2 cellular contexts compared by ENCODE assay signal in the genomic region with DNA sequence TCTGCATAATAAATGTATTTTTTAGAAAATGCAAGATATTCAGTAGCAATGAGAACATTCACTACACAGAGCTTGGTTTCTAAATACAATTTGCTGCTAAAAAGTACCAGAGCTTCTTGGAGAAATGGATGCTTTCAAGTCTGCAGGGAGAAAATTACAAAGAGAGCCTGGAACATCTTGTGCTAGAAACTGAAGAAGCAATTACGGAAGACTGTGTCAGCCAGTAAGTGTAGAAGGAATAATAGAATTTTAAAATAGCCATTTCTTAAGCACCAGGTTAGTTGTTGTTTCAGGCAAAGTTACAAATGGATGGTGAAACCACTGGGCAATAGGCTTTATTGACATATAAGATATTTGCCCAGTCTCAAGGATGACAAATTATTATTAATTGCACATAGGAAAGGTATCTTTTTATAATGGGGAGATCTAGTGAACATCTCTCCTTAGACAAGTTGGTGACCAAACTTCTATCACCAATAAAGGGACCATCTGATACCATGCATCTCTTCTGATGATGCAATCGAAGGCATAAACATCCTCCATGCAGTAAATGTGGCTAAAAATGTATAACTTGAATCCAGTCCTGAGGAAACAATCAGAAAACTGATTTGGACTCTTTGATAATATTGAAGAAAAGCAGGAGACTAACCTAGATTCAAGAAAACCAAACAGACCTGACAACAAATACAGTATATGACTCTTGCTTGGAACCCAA.
TF ChIP-seq lines count a peak whose summit lies in the region.

No MANE protein-coding gene starts in this region.

TF ChIP-seq in IMR-90, 13 proteins besides CTCF, POLR2A, EP300 and RAD21:
- TF ChIP-seq, protein P1, sequence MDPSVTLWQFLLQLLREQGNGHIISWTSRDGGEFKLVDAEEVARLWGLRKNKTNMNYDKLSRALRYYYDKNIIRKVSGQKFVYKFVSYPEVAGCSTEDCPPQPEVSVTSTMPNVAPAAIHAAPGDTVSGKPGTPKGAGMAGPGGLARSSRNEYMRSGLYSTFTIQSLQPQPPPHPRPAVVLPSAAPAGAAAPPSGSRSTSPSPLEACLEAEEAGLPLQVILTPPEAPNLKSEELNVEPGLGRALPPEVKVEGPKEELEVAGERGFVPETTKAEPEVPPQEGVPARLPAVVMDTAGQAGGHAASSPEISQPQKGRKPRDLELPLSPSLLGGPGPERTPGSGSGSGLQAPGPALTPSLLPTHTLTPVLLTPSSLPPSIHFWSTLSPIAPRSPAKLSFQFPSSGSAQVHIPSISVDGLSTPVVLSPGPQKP (IDR thresholded peaks at IDR 0.05; ENCODE audit: borderline replicate concordance, low read depth, low read length), result no peak
- TF ChIP-seq RFX5 (IDR thresholded peaks at IDR 0.05; ENCODE audit: low read depth, low read length), result no peak
- TF ChIP-seq FOS (IDR thresholded peaks at IDR 0.05; ENCODE audit: low read depth, low read length), result no peak
- no peak for TF ChIP-seq NFE2L2 (IDR thresholded peaks at IDR 0.05; ENCODE audit: low read depth, low read length)
- TF ChIP-seq CEBPB (IDR thresholded peaks at IDR 0.05; ENCODE audit: low read depth, low read length), result peak; percentile 78
- TF ChIP-seq BHLHE40 (IDR thresholded peaks at IDR 0.05; ENCODE audit: low read depth, low read length), result no peak
- TF ChIP-seq CHD1 (IDR thresholded peaks at IDR 0.05; ENCODE audit: low read depth, low read length), result no peak
TF ChIP-seq in IMR-90: peak in this region for 1.

TF ChIP-seq in K562, 482 proteins besides CTCF, POLR2A, EP300 and RAD21 (continued from another document):
- TF ChIP-seq JUND (IDR thresholded peaks at IDR 0.05; ENCODE audit: borderline replicate concordance, low read depth, low read length), result 0 out of 2 replicates have a peak, but pooled peaks have one; percentile 5
- TF ChIP-seq JUND (tag; IDR thresholded peaks at IDR 0.05; ENCODE audit: borderline replicate concordance, low read depth, low read length), result no peak
- TF ChIP-seq, protein P2, sequence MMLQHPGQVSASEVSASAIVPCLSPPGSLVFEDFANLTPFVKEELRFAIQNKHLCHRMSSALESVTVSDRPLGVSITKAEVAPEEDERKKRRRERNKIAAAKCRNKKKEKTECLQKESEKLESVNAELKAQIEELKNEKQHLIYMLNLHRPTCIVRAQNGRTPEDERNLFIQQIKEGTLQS (IDR thresholded peaks at IDR 0.05), result peak; percentile 91
- TF ChIP-seq, protein P2 (CRISPR knock-in tag; conservative IDR thresholded peaks at IDR 0.05), result no peak
- TF ChIP-seq SOX6 (IDR thresholded peaks at IDR 0.05), result no peak
- TF ChIP-seq, protein P3, sequence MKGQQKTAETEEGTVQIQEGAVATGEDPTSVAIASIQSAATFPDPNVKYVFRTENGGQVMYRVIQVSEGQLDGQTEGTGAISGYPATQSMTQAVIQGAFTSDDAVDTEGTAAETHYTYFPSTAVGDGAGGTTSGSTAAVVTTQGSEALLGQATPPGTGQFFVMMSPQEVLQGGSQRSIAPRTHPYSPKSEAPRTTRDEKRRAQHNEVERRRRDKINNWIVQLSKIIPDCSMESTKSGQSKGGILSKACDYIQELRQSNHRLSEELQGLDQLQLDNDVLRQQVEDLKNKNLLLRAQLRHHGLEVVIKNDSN (CRISPR knock-in tag; IDR thresholded peaks at IDR 0.05), result no peak
- peak; percentile 46 for TF ChIP-seq CEBPG (CRISPR knock-in tag; IDR thresholded peaks at IDR 0.05)
- peak; percentile 84 to 88 for TF ChIP-seq CEBPG (tag; conservative IDR thresholded peaks at IDR 0.05 in 1 of 2, IDR thresholded peaks at IDR 0.05 in 1 of 2)
- TF ChIP-seq CEBPB (tag; IDR thresholded peaks at IDR 0.05), result peak; percentile 75
